23 cellular contexts compared by ENCODE assay signal in the genomic region with DNA sequence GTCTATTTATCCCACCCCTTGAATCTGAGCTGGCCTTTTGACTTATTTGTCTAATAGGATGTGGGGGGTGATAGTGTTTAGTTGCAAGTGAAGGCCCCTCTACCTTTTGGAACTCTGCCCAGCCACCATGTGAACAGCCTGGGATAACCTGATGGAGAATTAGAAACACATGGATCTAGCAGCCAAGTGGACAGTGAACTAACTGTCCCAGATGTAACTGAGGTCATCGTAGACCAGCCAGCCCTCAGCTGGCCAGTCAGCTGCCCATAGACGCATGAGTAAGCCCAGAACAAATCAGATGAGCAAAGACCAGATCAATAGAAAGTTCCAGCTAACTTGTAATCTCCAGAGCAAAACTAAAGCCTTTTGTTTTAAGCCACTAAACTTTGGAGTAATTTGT. TPM values are rescaled to one million over a fixed set of nuclear protein-coding genes. Genes with fewer than 3 reads are reported as not detected.
"Had no signal": no experiment of that assay in that cellular context is flagged by ENCODE, and none has a peak within 500 bp of the region (broad histone marks: within the 10 kb centered on the region; RNA-seq: fewer than 3 reads in every experiment).

No MANE protein-coding gene starts in this region.

- H3K36me3 Mint-ChIP-seq: activated naive CD4-positive, alpha-beta T cell treated with anti-CD3 and anti-CD28 coated beads, Interleukin-2, amount 50 U/mL, for 72 hours had no signal

- H3K4me1 Mint-ChIP-seq: neural crest cell; stimulated activated naive CD8-positive, alpha-beta T cell treated with anti-CD3 and anti-CD28 coated beads, Interleukin-15, amount 100 ng/mL, for 72 hours; T-cell had no signal

- H3K27me3 ChIP-seq: adrenal gland, left lung had no signal

- H3K27ac ChIP-seq: adrenal gland, left lung, prostate gland had no signal

- DNase-seq: activated gamma-delta T cell; adrenal gland; cerebellar nuclear complex; cortex of kidney; effector CD4-positive, alpha-beta T cell; hypothalamus; left lung; right cardiac atrium; small intestine; stimulated activated CD4-positive, alpha-beta T cell treated with anti-CD3 and anti-CD28 coated beads, Interleukin-15, amount 100 ng/mL, for 24 hours; stimulated activated CD4-positive, alpha-beta T cell treated with anti-CD3 and anti-CD28 coated beads, Interleukin-2, amount 100 ng/mL, for 48 hours; stimulated activated naive CD8-positive, alpha-beta T cell treated with anti-CD3 and anti-CD28 coated beads, Interleukin-15, amount 100 ng/mL, for 72 hours; T-cell; trophoblast cell had no signal

- H3K9me3 Mint-ChIP-seq: activated naive CD4-positive, alpha-beta T cell treated with anti-CD3 and anti-CD28 coated beads, Interleukin-2, amount 50 U/mL, for 72 hours; neural crest cell; stimulated activated naive CD8-positive, alpha-beta T cell treated with anti-CD3 and anti-CD28 coated beads, Interleukin-15, amount 100 ng/mL, for 72 hours; T-cell had no signal

- H3K4me3 Mint-ChIP-seq: neural crest cell; stimulated activated naive CD8-positive, alpha-beta T cell treated with anti-CD3 and anti-CD28 coated beads, Interleukin-15, amount 100 ng/mL, for 72 hours; T-cell had no signal

- H3K4me1 ChIP-seq: adrenal gland, left lung, prostate gland had no signal

- H3K27me3 Mint-ChIP-seq: stimulated activated naive CD8-positive, alpha-beta T cell treated with anti-CD3 and anti-CD28 coated beads, Interleukin-15, amount 100 ng/mL, for 72 hours; T-cell had no signal

- H3K4me3 ChIP-seq: adrenal gland, left lung, prostate gland had no signal

- H3K27ac Mint-ChIP-seq: activated naive CD4-positive, alpha-beta T cell treated with anti-CD3 and anti-CD28 coated beads, Interleukin-2, amount 50 U/mL, for 72 hours; stimulated activated naive CD8-positive, alpha-beta T cell treated with anti-CD3 and anti-CD28 coated beads, Interleukin-15, amount 100 ng/mL, for 72 hours; T-cell had no signal

- H3K36me3 ChIP-seq: adrenal gland, left lung, prostate gland had no signal

- ATAC-seq: activated CD4-positive, CD25-positive, alpha-beta regulatory T cell treated with anti-CD3 and anti-CD28 coated beads, Interleukin-2, amount 50 U/mL, for 24 hours; activated naive CD4-positive, alpha-beta T cell treated with anti-CD3 and anti-CD28 coated beads, Interleukin-2, amount 50 U/mL, for 72 hours; esophagus mucosa; left lung; right cardiac atrium; stimulated activated naive CD8-positive, alpha-beta T cell treated with anti-CD3 and anti-CD28 coated beads, Interleukin-15, amount 100 ng/mL, for 72 hours; T-cell had no signal

- H3K9me3 ChIP-seq: adrenal gland, left lung, prostate gland had no signal

RNA-seq across cellular contexts. Expression of a gene that starts 19.0 kb away (rescaled TPM):
- total RNA-seq: bronchial epithelial cell, lung microvascular endothelial cell, neural crest cell, temporal lobe had no signal
- polyA plus RNA-seq: keratinocyte had no signal
